ENCODE assay signal across 9 cellular contexts in genomic region chr1:148748563-148749334, GRCh38. TPM values are rescaled to one million over a fixed set of nuclear protein-coding genes. Genes with fewer than 3 reads are reported as not detected.
DNase-seq lines count a peak whose midpoint lies in the region; ATAC-seq and TF ChIP-seq lines count a peak whose summit lies in the region.
"Not testable (repeated sequence)": the region's sequence is repeated elsewhere in the genome, so short reads cannot be mapped to it uniquely, and the experiment has no call there.
"Had no signal": no experiment of that assay in that cellular context is flagged by ENCODE, and none has a peak within 500 bp of the region (broad histone marks: within the 10 kb centered on the region; RNA-seq: fewer than 3 reads in every experiment).

NUDT4B (plus strand) TSS chr1:148748774; CDS start chr1:148748953, 179 bp downstream.

- TF ChIP-seq CTCF in HCT116 (IDR thresholded peaks at IDR 0.05 in 2 of 3, conservative IDR thresholded peaks at IDR 0.05 in 1 of 3; ENCODE audit: borderline replicate concordance in 1 of 3, insufficient read depth in 1 of 3, low read depth in 2 of 3, low read length in 2 of 3); Panc1 (IDR thresholded peaks at IDR 0.05); mammary epithelial cell (conservative IDR thresholded peaks at IDR 0.05 in 1 of 2, IDR thresholded peaks at IDR 0.05 in 1 of 2; ENCODE audit: extremely low read depth in 1 of 2, insufficient read depth in 1 of 2, low read depth in 1 of 2, low read length in 2 of 2); kidney epithelial cell (IDR thresholded peaks at IDR 0.05; ENCODE audit: insufficient read depth, low read length, poor library complexity, severe bottlenecking); gastrocnemius medialis (IDR thresholded peaks at IDR 0.05 in 4 of 5, conservative IDR thresholded peaks at IDR 0.05 in 1 of 5): not testable (repeated sequence)

- H2AFZ ChIP-seq in HCT116 (ENCODE audit: low read depth, low read length, poor library complexity, severe bottlenecking); mammary epithelial cell (ENCODE audit: low read depth, low read length): not testable (repeated sequence)

- H3K36me3 ChIP-seq in HCT116 (ENCODE audit: control insufficient read depth in 1 of 2, insufficient read depth in 2 of 2, low read length in 2 of 2); Panc1 (ENCODE audit: control insufficient read depth, insufficient read depth, low read length); mammary epithelial cell (ENCODE audit: insufficient read depth, low read length); kidney epithelial cell (ENCODE audit: control insufficient read depth, insufficient read depth, low read length); gastrocnemius medialis: not testable (repeated sequence)

- not testable (repeated sequence) for H3K27me3 ChIP-seq in HCT116 (ENCODE audit: insufficient read depth, low read length); Panc1 (ENCODE audit: control insufficient read depth, insufficient read depth, low read length); mammary epithelial cell (ENCODE audit: insufficient read depth, low read length); kidney epithelial cell (ENCODE audit: control insufficient read depth, insufficient read depth, low read length); gastrocnemius medialis

- dilution Hi-C loops in mammary epithelial cell (cut with HindIII; ENCODE audit: low sequenced_read_pairs): not testable (repeated sequence)

- H3K4me2 ChIP-seq in HCT116 (ENCODE audit: low read length); mammary epithelial cell (ENCODE audit: insufficient read depth, low read depth, low read length): not testable (repeated sequence)

- H4K20me1 ChIP-seq in HCT116 (ENCODE audit: insufficient read depth); mammary epithelial cell (ENCODE audit: insufficient read depth, low read length): not testable (repeated sequence)

- TF ChIP-seq POLR2A in HCT116 (IDR thresholded peaks at IDR 0.05; ENCODE audit: borderline replicate concordance, extremely low read depth, insufficient read depth, insufficient read length); gastrocnemius medialis (IDR thresholded peaks at IDR 0.05): not testable (repeated sequence)

- not testable (repeated sequence) for H3K9me3 ChIP-seq in HCT116 (ENCODE audit: control insufficient read depth in 1 of 2, insufficient read depth in 1 of 2, low read depth in 1 of 2, low read length in 2 of 2); Panc1 (ENCODE audit: control insufficient read depth, insufficient read depth, low read depth, low read length); mammary epithelial cell (replicated peaks; ENCODE audit: insufficient read depth, low read length); gastrocnemius medialis

- not testable (repeated sequence) for H3K79me2 ChIP-seq in HCT116 (ENCODE audit: insufficient read depth, low read length); mammary epithelial cell (ENCODE audit: insufficient read depth, low read length)

- in situ Hi-C loops in Panc1 (cut with HindIII; ENCODE audit: low pct_unique_long_range_greater_than_20kb, low sequenced_read_pairs); mammary epithelial cell (cut with MboI; ENCODE audit: low sequenced_read_pairs in 2 of 2); gastrocnemius medialis (cut with MboI; ENCODE audit: low sequenced_read_pairs in 4 of 4): not testable (repeated sequence)

- H3K4me3 ChIP-seq in HCT116 (replicated peaks in 1 of 2; ENCODE audit: low read depth in 1 of 2, low read length in 2 of 2); Panc1 (ENCODE audit: low read depth in 2 of 2, low read length in 2 of 2); mammary epithelial cell (replicated peaks in 1 of 3; ENCODE audit: insufficient read depth in 1 of 3, low read depth in 2 of 3, low read length in 3 of 3); kidney epithelial cell (ENCODE audit: low read depth, low read length); gastrocnemius medialis: not testable (repeated sequence)

- CTCF ChIA-PET in HCT116 (lab: Charles Lee); Panc1 (lab: Charles Lee); mammary epithelial cell (lab: Charles Lee; ENCODE audit: low non-redundant PET): not testable (repeated sequence)

- not testable (repeated sequence) for BruUV-seq in HCT116 (replicated peaks; lab: Mats Ljungman, UMichigan); Panc1 (replicated peaks; lab: Mats Ljungman, UMichigan); mammary epithelial cell (replicated peaks; lab: Mats Ljungman, UMichigan)

- no CpG with 5 or more reads among the region's 68 CpGs for WGBS in mammary epithelial cell (ENCODE audit: low coverage, missing lambda C conversion rate)

- not testable (repeated sequence) for H3K27ac ChIP-seq in HCT116 (ENCODE audit: low read depth, low read length); Panc1 (ENCODE audit: low read length); mammary epithelial cell (ENCODE audit: insufficient read depth, low read depth, low read length); gastrocnemius medialis

- not testable (repeated sequence) for H3K9me2 ChIP-seq in HCT116 (ENCODE audit: insufficient read depth)

- ATAC-seq in GM19397 (IDR thresholded peaks at IDR 0.05; ENCODE audit: unreplicated experiment): peak; percentile 38
- ATAC-seq in HCT116: peak; percentile 76
- ATAC-seq in HG03135 (IDR thresholded peaks at IDR 0.05; ENCODE audit: unreplicated experiment): peak; percentile 45
- peak; percentile 85 for ATAC-seq in Panc1
- peak; percentile 77 to 79 for ATAC-seq in gastrocnemius medialis

- not testable (repeated sequence) for TF ChIP-seq RAD21 in HCT116 (IDR thresholded peaks at IDR 0.05; ENCODE audit: low read depth)

- intact Hi-C loops in HCT116 (cut with micrococcal nuclease); Panc1 (cut with micrococcal nuclease; ENCODE audit: unreplicated experiment); mammary epithelial cell (cut with micrococcal nuclease); gastrocnemius medialis (cut with DNase I; ENCODE audit: low total_unique reads): not testable (repeated sequence)

- not testable (repeated sequence) for DNase-seq in Daoy (ENCODE audit: low read depth); HCT116 (ENCODE audit: low read depth, low spot score); Panc1 (ENCODE audit: low read depth, low spot score); mammary epithelial cell; kidney epithelial cell (ENCODE audit: low read depth); gastrocnemius medialis

- POLR2A ChIA-PET in HCT116 (lab: Charles Lee); Panc1 (lab: Charles Lee): not testable (repeated sequence)

- not testable (repeated sequence) for H3K4me1 ChIP-seq in HCT116 (ENCODE audit: control insufficient read depth in 1 of 2, insufficient read depth in 2 of 2, low read length in 2 of 2); Panc1 (ENCODE audit: control insufficient read depth, insufficient read depth, low read length); mammary epithelial cell (ENCODE audit: insufficient read depth, low read length); gastrocnemius medialis

- RAD21 ChIA-PET in HCT116 (lab: Charles Lee; ENCODE audit: low non-redundant PET in 1 of 2, low total read pairs in 2 of 2, uncharacterized antibody in 2 of 2, unreplicated experiment in 2 of 2): not testable (repeated sequence)

- H3K9ac ChIP-seq in HCT116 (ENCODE audit: low read length); mammary epithelial cell (ENCODE audit: insufficient read depth, low read length): not testable (repeated sequence)

RNA-seq across cellular contexts. Expression of gene NUDT4B, which starts in this region (rescaled TPM):
- total RNA-seq in Daoy (2014; rRNA removed; shearing (Covaris generic)): 5.7 and 30.9 TPM in 2 replicates
- 0.74 TPM for total RNA-seq in HCT116 (2021; ENCODE audit: unreplicated experiment)
- 0.35 and 0.99 TPM in 2 replicates for polyA plus RNA-seq in HCT116 (2012)
- total RNA-seq in Panc1 (2021; ENCODE audit: unreplicated experiment): 0.59 TPM
- polyA plus RNA-seq in Panc1 (2012; ENCODE audit: insufficient read length): not detected
- total RNA-seq in mammary epithelial cell: 10 to 100 TPM in 1 of 2 donors, not detected in 1; 33.5 TPM
- polyA plus RNA-seq in mammary epithelial cell: 15.7 TPM
- 9.9 TPM for polyA minus RNA-seq in mammary epithelial cell
- total RNA-seq in kidney epithelial cell: 25.3 and 30.9 TPM in 2 replicates
- total RNA-seq in gastrocnemius medialis: 100 to 1,000 TPM in 1 of 4 donors, 10 to 100 TPM in 2, 1 to 10 TPM in 1; 6.1 to 279 (median 22.6) TPM
- total RNA-seq: T-helper 1 cell treated with Interleukin-12 subunit alpha and Interleukin-12 subunit beta and Interleukin-4 antibody, amounts not matched to agents 30 ng/mL and 1 ng/mL, for 36 hours had no signal

Comparison
In these comparisons a context has a peak if more than half of its experiments do, and no peak if none do; other contexts are left out.
1. Peak in ATAC-seq in HCT116; RNA of the gene not detected or under 1 TPM.
2. Peak in ATAC-seq in Panc1; RNA of the gene not detected or under 1 TPM.